12 cellular contexts compared by ENCODE assay signal in the genomic region with DNA sequence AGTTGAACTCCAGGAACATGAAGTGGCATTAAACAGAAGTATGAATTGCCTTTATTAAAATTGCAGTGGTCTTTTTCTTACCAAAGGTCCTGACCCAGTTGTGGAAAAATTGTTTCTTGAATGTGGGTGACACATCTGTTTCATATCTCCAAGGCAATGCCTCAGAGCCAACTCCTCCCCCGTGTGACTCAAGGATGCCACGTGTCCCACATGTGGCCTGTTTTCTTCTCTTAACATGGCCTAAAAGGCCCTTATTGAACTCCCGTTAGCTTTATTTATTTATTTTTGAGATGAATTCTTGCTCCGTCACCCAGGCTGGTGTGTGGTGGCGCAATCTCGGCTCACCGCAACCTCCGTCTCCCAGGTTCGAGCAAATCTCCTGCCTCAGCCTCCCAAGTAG.
DNase-seq lines count a peak whose midpoint lies in the region; ATAC-seq and TF ChIP-seq lines count a peak whose summit lies in the region.
"Had no signal": no experiment of that assay in that cellular context is flagged by ENCODE, and none has a peak within 500 bp of the region (broad histone marks: within the 10 kb centered on the region; RNA-seq: fewer than 3 reads in every experiment).

No MANE protein-coding gene starts in this region.

- BruUV-seq in MCF 10A (replicated peaks; lab: Mats Ljungman, UMichigan) (no TSS peak), OCI-LY7 (replicated peaks; lab: Mats Ljungman, UMichigan) (no TSS peak)

- 83 to 89% (median 88%) methylated on average over 9 of the region's 9 CpGs for WGBS in spleen, 5 donors

- H3K27me3 ChIP-seq in spleen (replicated peaks in 1 of 7), result no peaks in the 10 kb centered on the region

- H4K20me1 ChIP-seq in OCI-LY7 (ENCODE audit: insufficient read depth, low read length), result no peaks in the 10 kb centered on the region

- POLR2A ChIA-PET in MCF 10A (lab: Yijun Ruan, JAX) (no interaction called here), OCI-LY7 (lab: Charles Lee) (interaction anchor here (0.6 kb wide), 1 partner anchor 203 kb away, joined by 3 read pairs; no protein-coding TSS in a partner anchor)

- H3K36me3 Mint-ChIP-seq in MCF 10A (ENCODE audit: insufficient read depth, unreplicated experiment), result no peaks in the 10 kb centered on the region
- H3K36me3 Mint-ChIP-seq: brain had no signal

- no peaks in the 10 kb centered on the region for H3K4me1 Mint-ChIP-seq in MCF 10A (ENCODE audit: insufficient read depth, unreplicated experiment)

- no peaks in the 10 kb centered on the region for H3K27me3 Mint-ChIP-seq in MCF 10A (ENCODE audit: insufficient read depth, unreplicated experiment)

- H3K9me3 Mint-ChIP-seq in MCF 10A (ENCODE audit: unreplicated experiment), result no peaks in the 10 kb centered on the region
- H3K9me3 Mint-ChIP-seq: CD8-positive, alpha-beta memory T cell had no signal

- TF ChIP-seq POLR2A in spleen (IDR thresholded peaks at IDR 0.05), result no peak

- H3K36me3 ChIP-seq in spleen (no peaks in the 10 kb centered on the region), OCI-LY7 (ENCODE audit: insufficient read depth, low read length) (no peaks in the 10 kb centered on the region)

- intact Hi-C loops in MCF 10A (cut with micrococcal nuclease), result no loop called here
- intact Hi-C loops in spleen (cut with DNase I; ENCODE audit: low total_unique reads), result loop anchor here (10.0 kb wide), 1 partner anchor 596 kb away; no protein-coding TSS in a partner anchor
- intact Hi-C loops in OCI-LY7 (cut with micrococcal nuclease; ENCODE audit: unreplicated experiment), result loop anchor here (5.0 to 10.0 kb wide), 3 partner anchors 436 to 676 kb away; no protein-coding TSS in a partner anchor

- H3K9me2 ChIP-seq in OCI-LY7 (ENCODE audit: insufficient read depth, low read length), result no peaks in the 10 kb centered on the region

- DNase-seq in AG08396 (ENCODE audit: low spot score) (peak; percentile 55), HCEC 1CT (peak; percentile 52), MCF 10A (ENCODE audit: unreplicated experiment) (peak; percentile 9), myocyte (ENCODE audit: low read depth) (peak; percentile 41), spleen (no peak), OCI-LY7 (ENCODE audit: low spot score) (no peak), NCI-H2107 (lab: John Stamatoyannopoulos, UW) (no peak)
- DNase-seq: activated CD4-positive, alpha-beta T cell treated with anti-CD3 and anti-CD28 coated beads for 1 hour; CD8-positive, alpha-beta memory T cell; NCI-H524 treated with DMSO at 0.1 percent for 48 hours had no signal

- H3K79me2 ChIP-seq in OCI-LY7 (ENCODE audit: insufficient read depth, low read depth, low read length), result no peaks in the 10 kb centered on the region

- ATAC-seq in esophagus mucosa, result no peak

- H2AFZ ChIP-seq in OCI-LY7 (ENCODE audit: low read length), result no peak overlapping the region

- no peaks in the 10 kb centered on the region for H3K9me3 ChIP-seq in spleen
- no peaks in the 10 kb centered on the region for H3K9me3 ChIP-seq in OCI-LY7 (ENCODE audit: low read length)

- H3K4me1 ChIP-seq in spleen (peaks cover 0 to 19% (median 9%) of the 10 kb centered on the region in 6 donors), OCI-LY7 (ENCODE audit: insufficient read depth, low read length, poor library complexity, severe bottlenecking) (peaks cover 4% of the 10 kb centered on the region)

- H3K4me2 ChIP-seq in OCI-LY7 (ENCODE audit: low read length), result no peak overlapping the region

- no peak overlapping the region for H3K4me3 Mint-ChIP-seq in MCF 10A (ENCODE audit: unreplicated experiment)
- H3K4me3 Mint-ChIP-seq: brain; CD8-positive, alpha-beta memory T cell had no signal

- CTCF ChIA-PET in MCF 10A (lab: Yijun Ruan, JAX), result interaction anchor here (1.0 to 2.9 kb wide), 3 partner anchors 11 to 86 kb away, joined by 4 to 7 read pairs (median 6); no protein-coding TSS in a partner anchor
- CTCF ChIA-PET in OCI-LY7 (lab: Charles Lee; ENCODE audit: unreplicated experiment), result no interaction called here

- no peak overlapping the region for H3K27ac Mint-ChIP-seq in MCF 10A (ENCODE audit: low read depth, unreplicated experiment)
- H3K27ac Mint-ChIP-seq: CD8-positive, alpha-beta memory T cell had no signal

- TF ChIP-seq CTCF in MCF 10A (IDR thresholded peaks at IDR 0.05; ENCODE audit: unreplicated experiment) (no peak), spleen (IDR thresholded peaks at IDR 0.05 in 8 of 11, conservative IDR thresholded peaks at IDR 0.05 in 3 of 11) (no peak), OCI-LY7 (conservative IDR thresholded peaks at IDR 0.05; ENCODE audit: low read length) (no peak)

- H3K4me3 ChIP-seq in spleen (no peak overlapping the region), OCI-LY7 (ENCODE audit: low read depth, low read length, poor library complexity, severe bottlenecking) (no peak overlapping the region)

- no peak overlapping the region for H3K27ac ChIP-seq in spleen
- no peak overlapping the region for H3K27ac ChIP-seq in OCI-LY7 (ENCODE audit: low read depth, low read length, poor library complexity, severe bottlenecking)

Comparison
In these comparisons a context has a peak if more than half of its experiments do, and no peak if none do; other contexts are left out.
1. DNase-seq: peak in AG08396 (single experiment), HCEC 1CT (single experiment), MCF 10A (single experiment) and myocyte (single experiment); none in spleen (single experiment), OCI-LY7 (single experiment) and NCI-H2107 (single experiment).